Comparison of ENCODE assay signal across 8 cellular contexts in genomic region chr7:74093671-74094223, GRCh38. TPM values are rescaled to one million over a fixed set of nuclear protein-coding genes. Genes with fewer than 3 reads are reported as not detected.
A peak's percentile ranks its signal among the peaks of the same experiment; 100 is the strongest.
DNase-seq lines count a peak whose midpoint lies in the region; TF ChIP-seq lines count a peak whose summit lies in the region.

No MANE protein-coding gene starts in this region.

- H3K14ac ChIP-seq in trophoblast cell (ENCODE audit: low read length), result no peak overlapping the region

- H2AFZ ChIP-seq in trophoblast cell (ENCODE audit: insufficient read depth, low read length, poor library complexity), result no peak overlapping the region

- H3K4ac ChIP-seq in trophoblast cell (ENCODE audit: low read depth, low read length), result no peak overlapping the region

- H3K4me2 ChIP-seq in trophoblast cell (ENCODE audit: low read length), result no peak overlapping the region

- no peak overlapping the region for H4K8ac ChIP-seq in trophoblast cell (ENCODE audit: low read depth, low read length)

- H3K4me3 ChIP-seq in HL-60 (replicated peaks; ENCODE audit: insufficient read depth, low read length) (peak overlapping the region; percentile 51), trophoblast cell (ENCODE audit: low read depth, low read length) (no peak overlapping the region)

- H3K18ac ChIP-seq in trophoblast cell (ENCODE audit: low read length), result no peak overlapping the region

- peaks cover 13 to 16% of the 10 kb centered on the region in 2 experiments for H3K36me3 ChIP-seq in trophoblast cell (ENCODE audit: control insufficient read depth in 1 of 2, insufficient read depth in 2 of 2, low read length in 2 of 2)

- no peak overlapping the region for H3K23ac ChIP-seq in trophoblast cell (ENCODE audit: low read length)

- peak overlapping the region; percentile 3 for H4K91ac ChIP-seq in trophoblast cell (ENCODE audit: low read depth, low read length)

- CTCF ChIA-PET in activated naive CD4-positive, alpha-beta T cell treated with anti-CD3 and anti-CD28 coated beads, Interleukin-2, amount 10 ng/mL, durations not matched to agents 7 days and 5 days (lab: Charles Lee), result no interaction called here

- peaks cover 19 to 25% of the 10 kb centered on the region in 2 experiments for H3K4me1 ChIP-seq in trophoblast cell (ENCODE audit: control insufficient read depth in 1 of 2, insufficient read depth in 2 of 2, low read length in 2 of 2)

- DNase-seq in activated naive CD4-positive, alpha-beta T cell treated with anti-CD3 and anti-CD28 coated beads, Interleukin-2, amount 10 ng/mL, durations not matched to agents 7 days and 5 days, result peak; percentile 31
- no peak for DNase-seq in activated naive CD4-positive, alpha-beta T cell treated with Interleukin-2 at 50 U/mL for 16 hours
- no peak for DNase-seq in HL-60 (ENCODE audit: low read depth in 1 of 2, low spot score in 1 of 2)
- no peak for DNase-seq in trophoblast cell
- DNase-seq in KBM-7, result no peak
- no peak for DNase-seq in COLO668 (lab: John Stamatoyannopoulos, UW; ENCODE audit: unreplicated experiment)
- DNase-seq in SKM-1 treated with dmso at 0.1 percent for 144 hours (lab: John Stamatoyannopoulos, UW; ENCODE audit: unreplicated experiment), result no peak

- peaks cover 14% of the 10 kb centered on the region for H3K36me3 Mint-ChIP-seq in activated naive CD4-positive, alpha-beta T cell treated with anti-CD3 and anti-CD28 coated beads, Interleukin-2, amount 10 ng/mL, durations not matched to agents 7 days and 5 days
- H3K36me3 Mint-ChIP-seq in dendritic cell treated with granulocyte-macrophage colony-stimulating factor and Interleukin-4, amounts not matched to agents 40 ng/mL and 50 ng/mL, for 4 days (ENCODE audit: low read depth), result peaks cover 56% of the 10 kb centered on the region

- intact Hi-C loops in dendritic cell treated with granulocyte-macrophage colony-stimulating factor and Interleukin-4, amounts not matched to agents 40 ng/mL and 50 ng/mL, for 4 days (cut with micrococcal nuclease), result loop anchor here (1.0 to 5.0 kb wide), 2 partner anchors 10 to 79 kb away; partner anchors contain the start of genes EIF4H and LIMK1

- no peaks in the 10 kb centered on the region for H3K27me3 Mint-ChIP-seq in activated naive CD4-positive, alpha-beta T cell treated with anti-CD3 and anti-CD28 coated beads, Interleukin-2, amount 10 ng/mL, durations not matched to agents 7 days and 5 days
- no peaks in the 10 kb centered on the region for H3K27me3 Mint-ChIP-seq in dendritic cell treated with granulocyte-macrophage colony-stimulating factor and Interleukin-4, amounts not matched to agents 40 ng/mL and 50 ng/mL, for 4 days

- WGBS in trophoblast cell (ENCODE audit: extremely low coverage, insufficient coverage, insufficient read length), result no CpG with 5 or more reads among the region's 15 CpGs

- peaks cover 4% of the 10 kb centered on the region for H3K9me3 Mint-ChIP-seq in activated naive CD4-positive, alpha-beta T cell treated with anti-CD3 and anti-CD28 coated beads, Interleukin-2, amount 10 ng/mL, durations not matched to agents 7 days and 5 days
- no peaks in the 10 kb centered on the region for H3K9me3 Mint-ChIP-seq in dendritic cell treated with granulocyte-macrophage colony-stimulating factor and Interleukin-4, amounts not matched to agents 40 ng/mL and 50 ng/mL, for 4 days

- H3K79me1 ChIP-seq in trophoblast cell (ENCODE audit: low read length), result peaks cover 9% of the 10 kb centered on the region

- no peak overlapping the region for H2BK5ac ChIP-seq in trophoblast cell (ENCODE audit: low read depth, low read length, poor library complexity)

- peaks cover 2% of the 10 kb centered on the region for H3K79me2 ChIP-seq in trophoblast cell (ENCODE audit: control insufficient read depth, insufficient read depth, low read length, poor library complexity)

- H3K27me3 ChIP-seq in HL-60 (ENCODE audit: insufficient read depth, poor library complexity, severe bottlenecking) (no peaks in the 10 kb centered on the region), trophoblast cell (ENCODE audit: insufficient read depth, low read length) (no peaks in the 10 kb centered on the region)

- peaks cover 28% of the 10 kb centered on the region for H3K4me1 Mint-ChIP-seq in activated naive CD4-positive, alpha-beta T cell treated with anti-CD3 and anti-CD28 coated beads, Interleukin-2, amount 10 ng/mL, durations not matched to agents 7 days and 5 days
- H3K4me1 Mint-ChIP-seq in dendritic cell treated with granulocyte-macrophage colony-stimulating factor and Interleukin-4, amounts not matched to agents 40 ng/mL and 50 ng/mL, for 4 days (ENCODE audit: low read depth), result peaks cover 58% of the 10 kb centered on the region

- no peak overlapping the region for H4K12ac ChIP-seq in trophoblast cell (ENCODE audit: low read depth, low read length)

- no peak overlapping the region for H2BK120ac ChIP-seq in trophoblast cell (ENCODE audit: insufficient read depth, low read length, poor library complexity)

- H3K4me3 Mint-ChIP-seq in activated naive CD4-positive, alpha-beta T cell treated with anti-CD3 and anti-CD28 coated beads, Interleukin-2, amount 10 ng/mL, durations not matched to agents 7 days and 5 days, result peak overlapping the region; percentile 78
- H3K4me3 Mint-ChIP-seq in dendritic cell treated with granulocyte-macrophage colony-stimulating factor and Interleukin-4, amounts not matched to agents 40 ng/mL and 50 ng/mL, for 4 days, result peak overlapping the region; percentile 93

- H3K27ac ChIP-seq in HL-60 (replicated peaks) (peak overlapping the region; percentile 69), trophoblast cell (ENCODE audit: low read depth, low read length) (peak overlapping the region; percentile 82)

- H2BK12ac ChIP-seq in trophoblast cell (ENCODE audit: low read length), result no peak overlapping the region

- H3K9ac ChIP-seq in trophoblast cell (ENCODE audit: low read length), result no peak overlapping the region

- H3K27ac Mint-ChIP-seq in activated naive CD4-positive, alpha-beta T cell treated with anti-CD3 and anti-CD28 coated beads, Interleukin-2, amount 10 ng/mL, durations not matched to agents 7 days and 5 days, result peak overlapping the region; percentile 99
- peak overlapping the region; percentile 88 for H3K27ac Mint-ChIP-seq in dendritic cell treated with granulocyte-macrophage colony-stimulating factor and Interleukin-4, amounts not matched to agents 40 ng/mL and 50 ng/mL, for 4 days

- in situ Hi-C loops in KBM-7 (cut with MboI; ENCODE audit: low pct_unique_long_range_greater_than_20kb, low sequenced_read_pairs), result no loop called here

- H2AK5ac ChIP-seq in trophoblast cell (ENCODE audit: low read length), result no peak overlapping the region

- no peak for TF ChIP-seq CTCF in HL-60 (IDR thresholded peaks at IDR 0.05; ENCODE audit: insufficient read depth, low read length)

- no peaks in the 10 kb centered on the region for H3K9me3 ChIP-seq in trophoblast cell (ENCODE audit: insufficient read depth, low read depth, low read length)

RNA-seq across cellular contexts. Expression of gene LIMK1, which starts 10.1 kb away (rescaled TPM):
- 23.7 and 23.9 TPM in 2 replicates for polyA plus RNA-seq in trophoblast cell (2013)
